In genomic region chr11:83073248-83073647, GRCh38 we compare ENCODE assay signal across 11 cellular contexts. TPM values are rescaled to one million over a fixed set of nuclear protein-coding genes. Genes with fewer than 3 reads are reported as not detected.
A peak's percentile ranks its signal among the peaks of the same experiment; 100 is the strongest.
DNase-seq lines count a peak whose midpoint lies in the region; ATAC-seq and TF ChIP-seq lines count a peak whose summit lies in the region.
"Had no signal": no experiment of that assay in that cellular context is flagged by ENCODE, and none has a peak within 500 bp of the region (broad histone marks: within the 10 kb centered on the region; RNA-seq: fewer than 3 reads in every experiment).

No MANE protein-coding gene starts in this region.

- peaks cover 4% of the 10 kb centered on the region for H3F3A ChIP-seq in neural cell (ENCODE audit: insufficient read depth, low read length, poor library complexity, severe bottlenecking)

- TF ChIP-seq EP300 in neural cell (conservative IDR thresholded peaks at IDR 0.05; ENCODE audit: poor library complexity, severe bottlenecking): no peak

- no peak overlapping the region for H3K4ac ChIP-seq in IMR-90 (ENCODE audit: low read depth, low read length)

- H3K4me1 ChIP-seq in IMR-90 (ENCODE audit: control insufficient read depth, insufficient read depth, low read length): peaks cover 7% of the 10 kb centered on the region
- H3K4me1 ChIP-seq in endocrine pancreas (ENCODE audit: control insufficient read depth, insufficient read depth, low read length): peaks cover 9% of the 10 kb centered on the region

- H3K27ac ChIP-seq in IMR-90 (ENCODE audit: insufficient read depth, low read length): no peak overlapping the region
- no peak overlapping the region for H3K27ac ChIP-seq in neural cell (ENCODE audit: low read length)

- no peak overlapping the region for H2BK5ac ChIP-seq in IMR-90 (ENCODE audit: low read depth, low read length, poor library complexity, severe bottlenecking)

- peaks cover 4% of the 10 kb centered on the region; the same call in 1 of the 2 replicates for H4K20me1 ChIP-seq in IMR-90 (ENCODE audit: insufficient read depth, low read length)
- no peaks in the 10 kb centered on the region for H4K20me1 ChIP-seq in neural cell (ENCODE audit: insufficient read depth)

- no peak overlapping the region for H3K18ac ChIP-seq in IMR-90 (ENCODE audit: low read depth, low read length)

- POLR2A ChIA-PET in BJ (lab: Charles Lee): no interaction called here
- POLR2A ChIA-PET in IMR-90 (lab: Charles Lee; ENCODE audit: unreplicated experiment): no interaction called here

- no peak overlapping the region for H2BK20ac ChIP-seq in IMR-90 (ENCODE audit: low read depth, low read length)

- dilution Hi-C loops in IMR-90 (cut with HindIII; ENCODE audit: low sequenced_read_pairs, unreplicated experiment): loop anchor here (25.0 kb wide), 1 partner anchor 89 kb away; the partner anchor contains the start of gene PCF11

- H3K36me3 ChIP-seq in BJ (ENCODE audit: control insufficient read depth, insufficient read depth, low read length) (no peaks in the 10 kb centered on the region; the same call in 1 of the 2 replicates), IMR-90 (ENCODE audit: control insufficient read depth, insufficient read depth, low read length) (peaks cover 4% of the 10 kb centered on the region), endocrine pancreas (ENCODE audit: control insufficient read depth, insufficient read depth, low read length) (no peaks in the 10 kb centered on the region), neural cell (ENCODE audit: insufficient read depth, low read length) (peaks cover 6% of the 10 kb centered on the region)

- peak overlapping the region; percentile 95; the same call in 1 of the 2 replicates for H3K9ac ChIP-seq in IMR-90 (ENCODE audit: low read depth, low read length)
- H3K9ac ChIP-seq in endocrine pancreas (ENCODE audit: control insufficient read depth, insufficient read depth, low read length): no peak overlapping the region
- peak overlapping the region; percentile 98 for H3K9ac ChIP-seq in neural cell (ENCODE audit: low read length)

- TF ChIP-seq RAD21 in IMR-90 (IDR thresholded peaks at IDR 0.05; ENCODE audit: low read length) (no peak), neural cell (conservative IDR thresholded peaks at IDR 0.05) (no peak)

- in situ Hi-C loops in IMR-90 (cut with MboI; ENCODE audit: low sequenced_read_pairs): loop anchor here (10.0 kb wide), 1 partner anchor 168 kb away; the partner anchor contains the start of genes DDIAS and PRCP

- intact Hi-C loops in IMR-90 (cut with micrococcal nuclease): loop anchor here (5.0 to 10.0 kb wide), 3 partner anchors 61 to 358 kb away; no protein-coding TSS in a partner anchor

- H4K91ac ChIP-seq in IMR-90 (ENCODE audit: insufficient read depth, low read depth, low read length): no peak overlapping the region

- peaks cover 20 to 67% of the 10 kb centered on the region in 2 experiments for H3K79me1 ChIP-seq in IMR-90 (ENCODE audit: low read depth in 1 of 2, low read length in 2 of 2)

- H3K79me2 ChIP-seq in neural cell (replicated peaks; ENCODE audit: insufficient read depth, low read length): peaks cover 46% of the 10 kb centered on the region

- CTCF ChIA-PET in BJ (lab: Yijun Ruan, JAX) (no interaction called here), IMR-90 (lab: Yijun Ruan, JAX) (no interaction called here)

- ATAC-seq in IMR-90 (ENCODE audit: low read depth) (no peak), GM18498 (IDR thresholded peaks at IDR 0.05; ENCODE audit: unreplicated experiment) (no peak), GM19395 (IDR thresholded peaks at IDR 0.05; ENCODE audit: unreplicated experiment) (no peak)

- DNase-seq in BJ (ENCODE audit: low read depth): no peak
- no peak for DNase-seq in IMR-90
- no peak for DNase-seq in iPS-NIHi11 (ENCODE audit: low spot score)
- DNase-seq in NK-92 treated with Interleukin-12 subunit alpha and Interleukin-12 subunit beta, amount 100 ng/mL, for 24 hours (lab: John Stamatoyannopoulos, UW): no peak
- DNase-seq: activated CD4-positive, alpha-beta T cell treated with anti-CD3 and anti-CD28 coated beads for 4 hours; DMS 273 treated with DMSO at 0.1 percent for 48 hours; immature natural killer cell had no signal

- TF ChIP-seq CTCF in BJ (IDR thresholded peaks at IDR 0.05; ENCODE audit: insufficient read depth, low read depth, low read length) (no peak), IMR-90 (conservative IDR thresholded peaks at IDR 0.05; ENCODE audit: low read depth, low read length) (no peak), neural cell (IDR thresholded peaks at IDR 0.05; ENCODE audit: poor library complexity, severe bottlenecking) (no peak)

- no CpG with 5 or more reads among the region's 1 CpG for WGBS in IMR-90 (ENCODE audit: extremely low coverage in 2 of 2, insufficient read length in 1 of 2), 2 experiments

- no TSS peak for BruUV-seq in IMR-90 (replicated peaks; lab: Mats Ljungman, UMichigan)

- H3K27me3 ChIP-seq in BJ (ENCODE audit: control insufficient read depth, insufficient read depth, low read length) (no peaks in the 10 kb centered on the region), IMR-90 (ENCODE audit: control insufficient read depth, insufficient read depth, low read length) (no peaks in the 10 kb centered on the region), endocrine pancreas (ENCODE audit: control insufficient read depth, insufficient read depth, low read length) (no peaks in the 10 kb centered on the region), neural cell (ENCODE audit: insufficient read depth, low read depth, low read length) (no peaks in the 10 kb centered on the region)

- no peak overlapping the region for H3K56ac ChIP-seq in IMR-90 (ENCODE audit: extremely low read depth, insufficient read depth, low read length)

- no peak overlapping the region for H2AFZ ChIP-seq in IMR-90 (replicated peaks; ENCODE audit: low read length, poor library complexity)
- no peak overlapping the region for H2AFZ ChIP-seq in neural cell (ENCODE audit: low read depth, low read length)

- no peak overlapping the region; the same call in 1 of the 2 replicates for H3K14ac ChIP-seq in IMR-90 (replicated peaks; ENCODE audit: low read depth, low read length)

- no peak for TF ChIP-seq POLR2A in IMR-90 (IDR thresholded peaks at IDR 0.05; ENCODE audit: low read depth, low read length)

- no peaks in the 10 kb centered on the region for H3K9me2 ChIP-seq in neural cell (ENCODE audit: insufficient read depth, low read length)

- H2AK9ac ChIP-seq in IMR-90 (replicated peaks; ENCODE audit: low read depth, low read length, poor library complexity): no peak overlapping the region

- H2BK120ac ChIP-seq in IMR-90 (ENCODE audit: low read depth, low read length): no peak overlapping the region

- peak overlapping the region; percentile 99; the same call in 1 of the 2 replicates for H3K23ac ChIP-seq in IMR-90 (ENCODE audit: low read depth, low read length)

- H3K9me3 ChIP-seq in IMR-90 (ENCODE audit: control insufficient read depth, insufficient read depth, low read length) (no peaks in the 10 kb centered on the region), endocrine pancreas (ENCODE audit: control insufficient read depth, low read length) (no peaks in the 10 kb centered on the region), neural cell (ENCODE audit: low read length) (no peaks in the 10 kb centered on the region)

- no peak overlapping the region for H2AK5ac ChIP-seq in IMR-90 (ENCODE audit: low read depth, low read length)

- H3K4me3 ChIP-seq in BJ (ENCODE audit: low read depth, low read length) (peak overlapping the region; percentile 79; the same call in 1 of the 2 replicates), IMR-90 (ENCODE audit: insufficient read depth, low read depth, low read length) (no peak overlapping the region; the same call in 1 of the 2 replicates), endocrine pancreas (ENCODE audit: control insufficient read depth, insufficient read depth, low read length) (peak overlapping the region; percentile 90), neural cell (ENCODE audit: low read length) (peak overlapping the region; percentile 75)

- no peaks in the 10 kb centered on the region for H3K9me1 ChIP-seq in IMR-90 (ENCODE audit: insufficient read depth, low read length)

- H3K4me2 ChIP-seq in IMR-90 (ENCODE audit: low read depth, low read length) (peak overlapping the region; percentile 87), neural cell (ENCODE audit: low read length) (peak overlapping the region; percentile 90)

- H4K8ac ChIP-seq in IMR-90 (ENCODE audit: low read depth in 2 of 2, low read length in 2 of 2): peak overlapping the region in 1 of 2 experiments; percentile 98; a peak in 1 of 4 replicates

- H4K5ac ChIP-seq in IMR-90 (ENCODE audit: low read depth, low read length): no peak overlapping the region

- no peak overlapping the region for H2BK15ac ChIP-seq in IMR-90 (ENCODE audit: low read depth, low read length)

TF ChIP-seq in IMR-90, 13 proteins besides CTCF, POLR2A, EP300 and RAD21 (continues in another document):
- TF ChIP-seq MAFK (IDR thresholded peaks at IDR 0.05; ENCODE audit: low read depth, low read length) (no peak), FOS (IDR thresholded peaks at IDR 0.05; ENCODE audit: low read depth, low read length) (no peak)
- TF ChIP-seq, protein P1, sequence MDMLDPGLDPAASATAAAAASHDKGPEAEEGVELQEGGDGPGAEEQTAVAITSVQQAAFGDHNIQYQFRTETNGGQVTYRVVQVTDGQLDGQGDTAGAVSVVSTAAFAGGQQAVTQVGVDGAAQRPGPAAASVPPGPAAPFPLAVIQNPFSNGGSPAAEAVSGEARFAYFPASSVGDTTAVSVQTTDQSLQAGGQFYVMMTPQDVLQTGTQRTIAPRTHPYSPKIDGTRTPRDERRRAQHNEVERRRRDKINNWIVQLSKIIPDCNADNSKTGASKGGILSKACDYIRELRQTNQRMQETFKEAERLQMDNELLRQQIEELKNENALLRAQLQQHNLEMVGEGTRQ (IDR thresholded peaks at IDR 0.05; ENCODE audit: low read depth, low read length): no peak

TF ChIP-seq in neural cell, 6 proteins besides CTCF, POLR2A, EP300 and RAD21 (continues in another document):
- no peak for TF ChIP-seq EZH2 (IDR thresholded peaks at IDR 0.05; ENCODE audit: borderline replicate concordance, insufficient read depth, low read length, poor library complexity, severe bottlenecking)

RNA-seq across cellular contexts. Expression of gene RAB30, which starts 1.6 kb away (rescaled TPM):
- polyA plus RNA-seq in BJ (2011; rRNA removed) (14.0 and 15.9 TPM in 2 replicates), IMR-90 (2012; rRNA removed) (4.6 and 7.2 TPM in 2 replicates), neural cell (36.4 and 42.1 TPM in 2 replicates)
- 10.3 and 12.8 TPM in 2 replicates for polyA minus RNA-seq in BJ (2011; rRNA and poly(A)+ RNA removed)
- 14.4 and 25.6 TPM in 2 replicates for total RNA-seq in IMR-90 (2012; rRNA removed)
- polyA plus RNA-seq in IMR-90 (2012; cell fraction: cytosol; rRNA removed): 1.9 and 2.1 TPM in 2 replicates
- polyA plus RNA-seq in IMR-90 (2012; cell fraction: nucleus; rRNA removed; ENCODE audit: low replicate concordance): 2.1 and 7.3 TPM in 2 replicates
- 85.7 and 109 TPM in 2 replicates for polyA minus RNA-seq in neural cell
